ENCODE assay signal across 8 cellular contexts in the genomic region with DNA sequence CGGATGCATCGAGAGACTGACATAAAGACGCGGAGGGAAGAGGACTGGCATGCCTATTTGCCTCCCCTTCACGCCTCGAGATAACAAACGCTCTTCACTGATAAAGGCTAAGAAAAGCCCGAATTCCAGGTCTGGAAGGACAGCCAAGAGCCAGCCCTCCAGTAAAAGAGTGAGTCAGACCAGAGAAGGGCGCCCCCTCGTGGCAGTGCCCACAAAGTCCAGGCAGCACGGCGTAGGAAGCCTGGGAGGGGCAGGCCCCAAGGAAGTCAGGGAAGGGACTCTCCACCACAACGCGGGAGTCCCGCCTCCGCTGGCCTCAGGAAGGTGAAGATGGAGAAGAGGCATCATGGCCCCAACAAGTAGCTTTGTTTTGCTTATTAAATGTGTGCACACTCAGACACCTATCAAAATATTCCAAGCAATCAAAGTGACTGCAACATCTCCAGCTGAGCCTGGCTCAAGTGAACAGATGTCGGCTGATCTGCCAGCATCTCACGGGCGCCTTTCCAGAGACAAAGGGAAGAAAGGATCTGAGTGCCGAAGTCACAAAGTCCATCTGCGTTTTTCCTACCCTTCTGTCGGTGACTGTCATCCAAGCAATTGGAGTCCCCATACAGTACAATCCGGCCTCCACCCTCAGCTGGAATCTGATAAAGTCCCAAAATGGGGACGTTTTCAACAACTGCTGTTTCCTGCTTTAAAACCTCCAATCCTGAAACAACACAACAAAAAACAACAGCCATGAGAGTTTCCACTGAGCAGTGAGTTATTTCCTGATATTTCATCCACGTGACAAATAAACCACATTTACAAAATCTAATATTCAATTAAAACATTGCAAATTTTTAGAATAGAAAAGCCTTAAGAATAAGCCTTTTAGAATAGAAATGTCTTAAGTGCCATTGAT. TPM values are rescaled to one million over a fixed set of nuclear protein-coding genes. Genes with fewer than 3 reads are reported as not detected.
DNase-seq lines count a peak whose midpoint lies in the region; ATAC-seq and TF ChIP-seq lines count a peak whose summit lies in the region.

No MANE protein-coding gene starts in this region.

- no peaks in the 10 kb centered on the region for H3K27me3 ChIP-seq in BE2C
- no peaks in the 10 kb centered on the region for H3K27me3 ChIP-seq in H7 (ENCODE audit: control insufficient read depth, insufficient read depth, low read length)
- H3K27me3 ChIP-seq in OCI-LY3 (ENCODE audit: low read depth, low read length) = no peaks in the 10 kb centered on the region

- H2AFZ ChIP-seq in OCI-LY3 (ENCODE audit: low read depth, low read length) = no peak overlapping the region

- DNase-seq in BE2C (peak; percentile 82), H7 (peak; percentile 96), activated T-cell treated with anti-CD3 and anti-CD28 coated beads for 4 hours (peak; percentile 43), epithelial cell of proximal tubule (ENCODE audit: low read depth) (no peak), myocyte (ENCODE audit: low read depth) (peak; percentile 62)
- DNase-seq in stimulated activated CD8-positive, alpha-beta memory T cell treated with anti-CD3 and anti-CD28 coated beads, Interleukin-7, amount 100 ng/mL, for 48 hours (ENCODE audit: extremely low read depth in 1 of 2, low read depth in 1 of 2) = peak; percentile 21 to 24

- H4K20me1 ChIP-seq in OCI-LY3 (ENCODE audit: insufficient read depth, low read length) = no peaks in the 10 kb centered on the region

- peaks cover 62% of the 10 kb centered on the region for H3K36me3 ChIP-seq in BE2C
- peaks cover 15% of the 10 kb centered on the region for H3K36me3 ChIP-seq in H7 (replicated peaks; ENCODE audit: control insufficient read depth, insufficient read depth, low read length)
- H3K36me3 ChIP-seq in OCI-LY3 (replicated peaks; ENCODE audit: low read depth, low read length) = peaks cover 41% of the 10 kb centered on the region

- no peak overlapping the region for H3K9ac ChIP-seq in OCI-LY3 (ENCODE audit: low read length)

- no peaks in the 10 kb centered on the region for H3K9me3 ChIP-seq in BE2C
- no peaks in the 10 kb centered on the region for H3K9me3 ChIP-seq in OCI-LY3 (ENCODE audit: insufficient read depth, low read length)

- H3K4me2 ChIP-seq in OCI-LY3 (ENCODE audit: low read length) = no peak overlapping the region

- H3K4me1 ChIP-seq in BE2C (no peaks in the 10 kb centered on the region; the same call in 1 of the 2 replicates), OCI-LY3 (ENCODE audit: low read length) (no peaks in the 10 kb centered on the region)

- no peak overlapping the region for H3K27ac ChIP-seq in OCI-LY3 (ENCODE audit: low read length)

- TF ChIP-seq CTCF in BE2C (IDR thresholded peaks at IDR 0.05; ENCODE audit: low read depth, low read length) (peak; percentile 94), OCI-LY3 (IDR thresholded peaks at IDR 0.05; ENCODE audit: low read depth, low read length) (peak; percentile 87), epithelial cell of proximal tubule (conservative IDR thresholded peaks at IDR 0.05; ENCODE audit: low read depth, low read length) (peak; percentile 91)

- no peaks in the 10 kb centered on the region for H3K79me2 ChIP-seq in OCI-LY3 (ENCODE audit: low read length)

- no peak for ATAC-seq in HG03039 (IDR thresholded peaks at IDR 0.05; ENCODE audit: unreplicated experiment)

- H3K4me3 ChIP-seq in BE2C (ENCODE audit: low read depth, low read length) (no peak overlapping the region), H7 (ENCODE audit: insufficient read depth, low read depth, low read length) (no peak overlapping the region), OCI-LY3 (ENCODE audit: low read length) (no peak overlapping the region), epithelial cell of proximal tubule (ENCODE audit: low read depth, low read length) (no peak overlapping the region)

RNA-seq across cellular contexts. Expression of a gene that starts 20.4 kb away (rescaled TPM):
- not detected for polyA plus RNA-seq in BE2C (2012; ENCODE audit: insufficient read depth, insufficient read length, low read depth)
- total RNA-seq in H7 (2014; rRNA removed; shearing (Covaris generic)) = not detected in 2 replicates
- not detected in 2 replicates for total RNA-seq in epithelial cell of proximal tubule
- total RNA-seq in myocyte = not detected in 2 replicates
- polyA plus RNA-seq in myocyte (2012) = 0.20 TPM

RNA-seq across cellular contexts. Expression of a gene that starts 53.8 kb away (rescaled TPM):
- polyA plus RNA-seq in BE2C (2012; ENCODE audit: insufficient read depth, insufficient read length, low read depth) = 67.9 TPM
- total RNA-seq in H7 (2014; rRNA removed; shearing (Covaris generic)) = 32.3 and 34.4 TPM in 2 replicates
- total RNA-seq in epithelial cell of proximal tubule = 56.2 and 76.3 TPM in 2 replicates
- 42.1 and 53.5 TPM in 2 replicates for total RNA-seq in myocyte
- polyA plus RNA-seq in myocyte (2012) = 69.7 TPM
